1 cellular context compared by ENCODE assay signal in genomic region chr16:71572497-71573116, GRCh38.
TF ChIP-seq lines count a peak whose summit lies in the region.

No MANE protein-coding gene starts in this region.

TF ChIP-seq in HepG2, 621 proteins besides CTCF, POLR2A, EP300 and RAD21 (continued from another document and continues in another):
- TF ChIP-seq ZBTB40 (IDR thresholded peaks at IDR 0.05), result no peak
- TF ChIP-seq ZBTB40 (CRISPR knock-in tag; IDR thresholded peaks at IDR 0.05), result no peak
- TF ChIP-seq TEAD2 (CRISPR knock-in tag; IDR thresholded peaks at IDR 0.05), result no peak
- no peak for TF ChIP-seq CBX2 (IDR thresholded peaks at IDR 0.05; ENCODE audit: low read depth, low read length)
- no peak for TF ChIP-seq CBX2 (CRISPR knock-in tag; IDR thresholded peaks at IDR 0.05; ENCODE audit: low read depth)
- 0 out of 2 replicates have a peak, but pooled peaks have one; percentile 33 for TF ChIP-seq ARNT2 (CRISPR knock-in tag; IDR thresholded peaks at IDR 0.05; ENCODE audit: low read depth)
- TF ChIP-seq ELF4 (CRISPR knock-in tag; IDR thresholded peaks at IDR 0.05; ENCODE audit: borderline replicate concordance), result 0 out of 2 replicates have a peak, but pooled peaks have one; percentile 35
- TF ChIP-seq RELA (CRISPR knock-in tag; IDR thresholded peaks at IDR 0.05), result no peak
- no peak for TF ChIP-seq ZNF720 (CRISPR knock-in tag; IDR thresholded peaks at IDR 0.05)
- no peak for TF ChIP-seq JUND (CRISPR knock-in tag; IDR thresholded peaks at IDR 0.05)
- no peak for TF ChIP-seq GPN1 (CRISPR knock-in tag; IDR thresholded peaks at IDR 0.05; ENCODE audit: borderline replicate concordance)
- TF ChIP-seq THAP11 (CRISPR knock-in tag; IDR thresholded peaks at IDR 0.05), result peak; percentile 27; the same call in 1 of the 2 replicates
- no peak for TF ChIP-seq PCBP2 (optimal IDR thresholded peaks at IDR 0.05; ENCODE audit: low read depth, low read length, poor library complexity, severe bottlenecking)
- no peak for TF ChIP-seq PRDM4 (CRISPR knock-in tag; IDR thresholded peaks at IDR 0.05; ENCODE audit: borderline replicate concordance)
- no peak for TF ChIP-seq ZNF142 (CRISPR knock-in tag; IDR thresholded peaks at IDR 0.05)
- TF ChIP-seq TFE3 (CRISPR knock-in tag; IDR thresholded peaks at IDR 0.05), result no peak
- TF ChIP-seq ETS1 (CRISPR knock-in tag; IDR thresholded peaks at IDR 0.05), result no peak
- TF ChIP-seq HOXA5 (CRISPR knock-in tag; IDR thresholded peaks at IDR 0.05), result peak; percentile 76; the same call in 1 of the 2 replicates
- no peak for TF ChIP-seq HIVEP1 (CRISPR knock-in tag; IDR thresholded peaks at IDR 0.05)
- no peak for TF ChIP-seq ZBTB14 (CRISPR knock-in tag; IDR thresholded peaks at IDR 0.05)
- peak; percentile 43; the same call in 1 of the 2 replicates for TF ChIP-seq AHDC1 (CRISPR knock-in tag; IDR thresholded peaks at IDR 0.05; ENCODE audit: borderline replicate concordance)
- TF ChIP-seq ZNF547 (CRISPR knock-in tag; IDR thresholded peaks at IDR 0.05), result no peak
- no peak for TF ChIP-seq FIP1L1 (IDR thresholded peaks at IDR 0.05; ENCODE audit: borderline replicate concordance, insufficient read depth, low read depth, low read length)
- TF ChIP-seq HNF4A (CRISPR knock-in tag; IDR thresholded peaks at IDR 0.05), result peak; percentile 73
- TF ChIP-seq RXRB (CRISPR knock-in tag; IDR thresholded peaks at IDR 0.05; ENCODE audit: borderline replicate concordance), result peak; percentile 71
